Comparison of ENCODE assay signal across 16 cellular contexts in genomic region chr7:1020849-1021251, GRCh38. TPM values are rescaled to one million over a fixed set of nuclear protein-coding genes. Genes with fewer than 3 reads are reported as not detected.
DNase-seq lines count a peak whose midpoint lies in the region; TF ChIP-seq lines count a peak whose summit lies in the region.
"Had no signal": no experiment of that assay in that cellular context is flagged by ENCODE, and none has a peak within 500 bp of the region (broad histone marks: within the 10 kb centered on the region; RNA-seq: fewer than 3 reads in every experiment).

No MANE protein-coding gene starts in this region.

- H3K27me3 Mint-ChIP-seq in IgD-negative memory B cell (peaks cover 9% of the 10 kb centered on the region), neural crest cell (ENCODE audit: low read depth) (no peaks in the 10 kb centered on the region)

- intact Hi-C loops in adrenal gland (cut with DNase I), result no loop called here

- peaks cover 33 to 41% (median 39%) of the 10 kb centered on the region in 3 donors for H3K4me1 Mint-ChIP-seq in IgD-negative memory B cell
- no peaks in the 10 kb centered on the region for H3K4me1 Mint-ChIP-seq in neural crest cell

- H3K27me3 ChIP-seq in brain microvascular endothelial cell (replicated peaks) (no peaks in the 10 kb centered on the region), adrenal gland (no peaks in the 10 kb centered on the region)
- H3K27me3 ChIP-seq: ascending aorta had no signal

- H3K36me3 ChIP-seq in brain microvascular endothelial cell (replicated peaks) (peaks cover 8% of the 10 kb centered on the region), adrenal gland (replicated peaks in 1 of 2) (no peaks in the 10 kb centered on the region)

- TF ChIP-seq CTCF in brain microvascular endothelial cell (IDR thresholded peaks at IDR 0.05; ENCODE audit: low read depth, low read length, missing control alignments) (peak; percentile 23), neural crest cell (conservative IDR thresholded peaks at IDR 0.05) (peak; percentile 20), adrenal gland (IDR thresholded peaks at IDR 0.05) (no peak)

- H3K27ac ChIP-seq in brain microvascular endothelial cell (no peak overlapping the region), adrenal gland (no peak overlapping the region)
- H3K27ac ChIP-seq: ascending aorta had no signal

- peak overlapping the region in 2 of 3 donors; percentile 73 to 85 for H3K27ac Mint-ChIP-seq in IgD-negative memory B cell
- no peak overlapping the region for H3K27ac Mint-ChIP-seq in neural crest cell (ENCODE audit: unreplicated experiment)
- H3K27ac Mint-ChIP-seq: activated T-helper 2 cell treated with anti-CD3 and anti-CD28 coated beads, Interferon-gamma antibody, Interleukin-2, Interleukin-4, amounts not matched to agents 10 μg/mL and 5 μg/mL and 100 μg/mL, durations not matched to agents 14 hours and 24 hours and 36 hours had no signal

- WGBS in adrenal gland, 4 donors, result 65 to 90% (median 82%) methylated on average over 4 to 7 of the region's 7 CpGs

- in situ Hi-C loops in brain microvascular endothelial cell (cut with HindIII; ENCODE audit: low pct_ligation_motif_present, low sequenced_read_pairs), result no loop called here

- H3K4me3 Mint-ChIP-seq in IgD-negative memory B cell, result no peak overlapping the region
- H3K4me3 Mint-ChIP-seq in neural crest cell, result no peak overlapping the region

- H3K9me3 ChIP-seq in adrenal gland (replicated peaks in 1 of 3), result no peaks in the 10 kb centered on the region
- H3K9me3 ChIP-seq: ascending aorta had no signal

- H3K9me3 Mint-ChIP-seq in IgD-negative memory B cell (peaks cover 0 to 2% (median 0%) of the 10 kb centered on the region in 3 donors), neural crest cell (no peaks in the 10 kb centered on the region)
- H3K9me3 Mint-ChIP-seq: activated T-helper 2 cell treated with anti-CD3 and anti-CD28 coated beads, Interferon-gamma antibody, Interleukin-2, Interleukin-4, amounts not matched to agents 10 μg/mL and 5 μg/mL and 100 μg/mL, durations not matched to agents 14 hours and 24 hours and 36 hours had no signal

- H3K36me3 Mint-ChIP-seq in IgD-negative memory B cell, result peaks cover 7% of the 10 kb centered on the region
- peaks cover 12% of the 10 kb centered on the region for H3K36me3 Mint-ChIP-seq in neural crest cell (ENCODE audit: low read depth)

- no peaks in the 10 kb centered on the region for H3K4me1 ChIP-seq in adrenal gland (replicated peaks in 1 of 2)

- H3K4me3 ChIP-seq in brain microvascular endothelial cell (ENCODE audit: low read depth, low read length), result no peak overlapping the region
- H3K4me3 ChIP-seq in adrenal gland, result no peak overlapping the region
- H3K4me3 ChIP-seq: ascending aorta had no signal

- DNase-seq in DMS 273 (lab: John Stamatoyannopoulos, UW; ENCODE audit: unreplicated experiment) (peak; percentile 35), DMS 273 treated with DMSO at 0.1 percent for 48 hours (lab: John Stamatoyannopoulos, UW) (no peak), brain microvascular endothelial cell (no peak), neural crest cell (ENCODE audit: low read depth, low spot score) (no peak), adrenal gland (no peak), CD1c-positive myeloid dendritic cell (ENCODE audit: extremely low spot score) (no peak), T1000 (lab: John Stamatoyannopoulos, UW) (no peak)
- DNase-seq: 8988T; activated CD4-positive, alpha-beta T cell treated with anti-CD3 and anti-CD28 coated beads, Interleukin-2, amount 50 U/mL, for 48 hours; mesenchymal stem cell; NCI-H1092 treated with DMSO at 0.1 percent for 48 hours had no signal

- TF ChIP-seq POLR2A in adrenal gland (IDR thresholded peaks at IDR 0.05), result no peak

RNA-seq across cellular contexts. Expression of gene GPR146, which starts 23.5 kb away (rescaled TPM):
- polyA plus RNA-seq in IgD-negative memory B cell, result 2.6 TPM
- 0.41 TPM in 1 of 2 replicates, not detected in the other for total RNA-seq in neural crest cell
- 10 to 100 TPM in 4 of 8 donors, 1 to 10 TPM in 4; 2.8 to 17.3 (median 9.9) TPM for total RNA-seq in adrenal gland
- 10 to 100 TPM in 1 of 3 donors, 1 to 10 TPM in 1, under 1 TPM in 1; 0.90 to 14.2 (median 7.9) TPM for polyA plus RNA-seq in adrenal gland

RNA-seq across cellular contexts. Expression of gene CYP2W1, which starts 37.9 kb away (rescaled TPM):
- not detected for polyA plus RNA-seq in IgD-negative memory B cell
- total RNA-seq in neural crest cell, result not detected in 2 replicates
- total RNA-seq in adrenal gland, result 10 to 100 TPM in 7 of 8 donors, 1 to 10 TPM in 1; 5.4 to 71.0 (median 42.0) TPM
- polyA plus RNA-seq in adrenal gland, result 10 to 100 TPM in 2 of 3 donors, under 1 TPM in 1; 0.70 to 63.7 (median 41.0) TPM
- total RNA-seq: activated T-helper 2 cell treated with anti-CD3 and anti-CD28 coated beads, Interferon-gamma antibody, Interleukin-2, Interleukin-4, amounts not matched to agents 10 μg/mL and 5 μg/mL and 100 μg/mL, durations not matched to agents 14 hours and 24 hours and 36 hours; ascending aorta; osteoblast; subcutaneous adipose tissue had no signal

RNA-seq across cellular contexts. Expression of gene COX19, which starts 45.5 kb away (rescaled TPM):
- polyA plus RNA-seq in IgD-negative memory B cell (26.7 TPM), adrenal gland (10 to 100 TPM; 12.3 to 28.6 (median 14.0) TPM)
- total RNA-seq in neural crest cell (12.7 and 13.1 TPM in 2 replicates), adrenal gland (10 to 100 TPM in 7 of 8 donors, 1 to 10 TPM in 1; 9.1 to 32.4 (median 18.9) TPM)

Comparison
In these comparisons a context has a peak if more than half of its experiments do, and no peak if none do; other contexts are left out.
1. CTCF ChIP-seq: peak in brain microvascular endothelial cell (single experiment) and neural crest cell (single experiment); none in adrenal gland (0 of 6).